2 cellular contexts compared by ENCODE assay signal in the genomic region with DNA sequence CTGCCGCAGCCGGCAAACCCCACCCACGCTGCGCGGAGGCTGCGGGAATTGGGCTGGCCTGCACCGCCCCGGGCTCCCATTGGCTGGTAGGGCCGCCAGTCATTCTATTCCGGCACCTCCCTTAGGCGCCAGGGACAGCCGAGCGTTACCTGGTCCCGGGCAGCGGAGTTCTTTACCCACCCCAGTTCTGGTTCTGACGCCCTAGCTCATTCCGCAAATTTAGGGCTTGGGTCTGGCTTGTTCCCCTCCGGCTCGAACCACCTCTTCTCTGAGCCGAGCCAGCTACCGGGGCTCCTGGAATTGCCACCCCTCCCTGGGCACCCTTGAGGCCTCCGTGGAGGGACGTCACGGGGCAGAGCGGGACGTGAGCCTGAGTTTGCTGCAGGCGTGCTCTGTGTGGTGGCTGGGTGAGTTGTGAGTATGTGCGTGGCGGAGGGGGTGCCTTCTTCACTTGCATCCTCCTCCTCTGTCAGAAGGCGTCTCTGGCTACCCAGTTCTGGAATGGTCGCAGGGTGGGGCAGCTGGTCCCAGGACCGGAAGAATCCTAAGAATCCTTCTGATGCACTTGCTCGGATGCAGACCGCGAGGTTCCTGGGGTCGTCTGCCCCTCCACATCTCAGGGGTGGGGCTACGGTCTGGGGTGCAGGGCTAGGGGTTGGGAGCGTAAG.
TF ChIP-seq lines count a peak whose summit lies in the region.

A gene (minus strand): TSS at position 2 of the 668 bp plus-strand sequence. CDS start 910 bp downstream, outside the sequence.
A gene with protein sequence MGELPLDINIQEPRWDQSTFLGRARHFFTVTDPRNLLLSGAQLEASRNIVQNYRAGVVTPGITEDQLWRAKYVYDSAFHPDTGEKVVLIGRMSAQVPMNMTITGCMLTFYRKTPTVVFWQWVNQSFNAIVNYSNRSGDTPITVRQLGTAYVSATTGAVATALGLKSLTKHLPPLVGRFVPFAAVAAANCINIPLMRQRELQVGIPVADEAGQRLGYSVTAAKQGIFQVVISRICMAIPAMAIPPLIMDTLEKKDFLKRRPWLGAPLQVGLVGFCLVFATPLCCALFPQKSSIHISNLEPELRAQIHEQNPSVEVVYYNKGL (plus strand): TSS at position 107 of the 668 bp plus-strand sequence. CDS start 3,461 bp downstream, outside the sequence.

TF ChIP-seq in HEK293, 187 proteins besides CTCF, POLR2A, EP300 and RAD21 (continued from another document and continues in another):
- TF ChIP-seq, protein P1, sequence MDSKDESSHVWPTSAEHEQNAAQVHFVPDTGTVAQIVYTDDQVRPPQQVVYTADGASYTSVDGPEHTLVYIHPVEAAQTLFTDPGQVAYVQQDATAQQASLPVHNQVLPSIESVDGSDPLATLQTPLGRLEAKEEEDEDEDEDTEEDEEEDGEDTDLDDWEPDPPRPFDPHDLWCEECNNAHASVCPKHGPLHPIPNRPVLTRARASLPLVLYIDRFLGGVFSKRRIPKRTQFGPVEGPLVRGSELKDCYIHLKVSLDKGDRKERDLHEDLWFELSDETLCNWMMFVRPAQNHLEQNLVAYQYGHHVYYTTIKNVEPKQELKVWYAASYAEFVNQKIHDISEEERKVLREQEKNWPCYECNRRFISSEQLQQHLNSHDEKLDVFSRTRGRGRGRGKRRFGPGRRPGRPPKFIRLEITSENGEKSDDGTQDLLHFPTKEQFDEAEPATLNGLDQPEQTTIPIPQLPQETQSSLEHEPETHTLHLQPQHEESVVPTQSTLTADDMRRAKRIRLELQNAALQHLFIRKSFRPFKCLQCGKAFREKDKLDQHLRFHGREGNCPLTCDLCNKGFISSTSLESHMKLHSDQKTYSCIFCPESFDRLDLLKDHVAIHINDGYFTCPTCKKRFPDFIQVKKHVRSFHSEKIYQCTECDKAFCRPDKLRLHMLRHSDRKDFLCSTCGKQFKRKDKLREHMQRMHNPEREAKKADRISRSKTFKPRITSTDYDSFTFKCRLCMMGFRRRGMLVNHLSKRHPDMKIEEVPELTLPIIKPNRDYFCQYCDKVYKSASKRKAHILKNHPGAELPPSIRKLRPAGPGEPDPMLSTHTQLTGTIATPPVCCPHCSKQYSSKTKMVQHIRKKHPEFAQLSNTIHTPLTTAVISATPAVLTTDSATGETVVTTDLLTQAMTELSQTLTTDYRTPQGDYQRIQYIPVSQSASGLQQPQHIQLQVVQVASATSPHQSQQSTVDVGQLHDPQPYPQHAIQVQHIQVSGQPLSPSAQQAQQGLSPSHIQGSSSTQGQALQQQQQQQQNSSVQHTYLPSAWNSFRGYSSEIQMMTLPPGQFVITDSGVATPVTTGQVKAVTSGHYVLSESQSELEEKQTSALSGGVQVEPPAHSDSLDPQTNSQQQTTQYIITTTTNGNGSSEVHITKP (tag by site-specific recombination; IDR thresholded peaks at IDR 0.05) = peak; percentile 90
- TF ChIP-seq HOXC10 (CRISPR knock-in tag; IDR thresholded peaks at IDR 0.05) (no peak), ZBTB20 (tag by site-specific recombination; IDR thresholded peaks at IDR 0.05) (peak; percentile 95), ZNF623 (tag by site-specific recombination; IDR thresholded peaks at IDR 0.05) (no peak; the same call in 1 of the 2 replicates), ZBTB48 (tag by site-specific recombination; IDR thresholded peaks at IDR 0.05) (peak; percentile 77), ZNF341 (tag by site-specific recombination; IDR thresholded peaks at IDR 0.05; ENCODE audit: low read depth) (peak; percentile 98), EGR2 (tag by site-specific recombination; IDR thresholded peaks at IDR 0.05; ENCODE audit: low read depth) (peak; percentile 78), ZNF335 (tag by site-specific recombination; conservative IDR thresholded peaks at IDR 0.05) (peak; percentile 83), GLIS1 (tag by site-specific recombination; IDR thresholded peaks at IDR 0.05) (peak; percentile 51; the same call in 1 of the 2 replicates), ZNF561 (tag by site-specific recombination; IDR thresholded peaks at IDR 0.05; ENCODE audit: borderline replicate concordance) (peak; percentile 39; the same call in 1 of the 2 replicates), ZNF621 (tag by site-specific recombination; IDR thresholded peaks at IDR 0.05) (no peak), ZNF600 (tag by site-specific recombination; IDR thresholded peaks at IDR 0.05) (peak; percentile 99), ZNF837 (tag by site-specific recombination; IDR thresholded peaks at IDR 0.05) (no peak), ZNF174 (tag by site-specific recombination; IDR thresholded peaks at IDR 0.05) (no peak), ZNF792 (tag by site-specific recombination; IDR thresholded peaks at IDR 0.05) (no peak)
- TF ChIP-seq, protein P2, sequence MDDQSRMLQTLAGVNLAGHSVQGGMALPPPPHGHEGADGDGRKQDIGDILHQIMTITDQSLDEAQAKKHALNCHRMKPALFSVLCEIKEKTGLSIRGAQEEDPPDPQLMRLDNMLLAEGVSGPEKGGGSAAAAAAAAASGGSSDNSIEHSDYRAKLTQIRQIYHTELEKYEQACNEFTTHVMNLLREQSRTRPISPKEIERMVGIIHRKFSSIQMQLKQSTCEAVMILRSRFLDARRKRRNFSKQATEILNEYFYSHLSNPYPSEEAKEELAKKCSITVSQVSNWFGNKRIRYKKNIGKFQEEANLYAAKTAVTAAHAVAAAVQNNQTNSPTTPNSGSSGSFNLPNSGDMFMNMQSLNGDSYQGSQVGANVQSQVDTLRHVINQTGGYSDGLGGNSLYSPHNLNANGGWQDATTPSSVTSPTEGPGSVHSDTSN (CRISPR knock-in tag; IDR thresholded peaks at IDR 0.05) = peak; percentile 98
- TF ChIP-seq, protein P3, sequence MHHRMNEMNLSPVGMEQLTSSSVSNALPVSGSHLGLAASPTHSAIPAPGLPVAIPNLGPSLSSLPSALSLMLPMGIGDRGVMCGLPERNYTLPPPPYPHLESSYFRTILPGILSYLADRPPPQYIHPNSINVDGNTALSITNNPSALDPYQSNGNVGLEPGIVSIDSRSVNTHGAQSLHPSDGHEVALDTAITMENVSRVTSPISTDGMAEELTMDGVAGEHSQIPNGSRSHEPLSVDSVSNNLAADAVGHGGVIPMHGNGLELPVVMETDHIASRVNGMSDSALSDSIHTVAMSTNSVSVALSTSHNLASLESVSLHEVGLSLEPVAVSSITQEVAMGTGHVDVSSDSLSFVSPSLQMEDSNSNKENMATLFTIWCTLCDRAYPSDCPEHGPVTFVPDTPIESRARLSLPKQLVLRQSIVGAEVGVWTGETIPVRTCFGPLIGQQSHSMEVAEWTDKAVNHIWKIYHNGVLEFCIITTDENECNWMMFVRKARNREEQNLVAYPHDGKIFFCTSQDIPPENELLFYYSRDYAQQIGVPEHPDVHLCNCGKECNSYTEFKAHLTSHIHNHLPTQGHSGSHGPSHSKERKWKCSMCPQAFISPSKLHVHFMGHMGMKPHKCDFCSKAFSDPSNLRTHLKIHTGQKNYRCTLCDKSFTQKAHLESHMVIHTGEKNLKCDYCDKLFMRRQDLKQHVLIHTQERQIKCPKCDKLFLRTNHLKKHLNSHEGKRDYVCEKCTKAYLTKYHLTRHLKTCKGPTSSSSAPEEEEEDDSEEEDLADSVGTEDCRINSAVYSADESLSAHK (tag by site-specific recombination; IDR thresholded peaks at IDR 0.05) = peak; percentile 67

TF ChIP-seq in SK-N-SH, 30 proteins besides CTCF, POLR2A, EP300 and RAD21 (continued from another document):
- TF ChIP-seq, protein P4, sequence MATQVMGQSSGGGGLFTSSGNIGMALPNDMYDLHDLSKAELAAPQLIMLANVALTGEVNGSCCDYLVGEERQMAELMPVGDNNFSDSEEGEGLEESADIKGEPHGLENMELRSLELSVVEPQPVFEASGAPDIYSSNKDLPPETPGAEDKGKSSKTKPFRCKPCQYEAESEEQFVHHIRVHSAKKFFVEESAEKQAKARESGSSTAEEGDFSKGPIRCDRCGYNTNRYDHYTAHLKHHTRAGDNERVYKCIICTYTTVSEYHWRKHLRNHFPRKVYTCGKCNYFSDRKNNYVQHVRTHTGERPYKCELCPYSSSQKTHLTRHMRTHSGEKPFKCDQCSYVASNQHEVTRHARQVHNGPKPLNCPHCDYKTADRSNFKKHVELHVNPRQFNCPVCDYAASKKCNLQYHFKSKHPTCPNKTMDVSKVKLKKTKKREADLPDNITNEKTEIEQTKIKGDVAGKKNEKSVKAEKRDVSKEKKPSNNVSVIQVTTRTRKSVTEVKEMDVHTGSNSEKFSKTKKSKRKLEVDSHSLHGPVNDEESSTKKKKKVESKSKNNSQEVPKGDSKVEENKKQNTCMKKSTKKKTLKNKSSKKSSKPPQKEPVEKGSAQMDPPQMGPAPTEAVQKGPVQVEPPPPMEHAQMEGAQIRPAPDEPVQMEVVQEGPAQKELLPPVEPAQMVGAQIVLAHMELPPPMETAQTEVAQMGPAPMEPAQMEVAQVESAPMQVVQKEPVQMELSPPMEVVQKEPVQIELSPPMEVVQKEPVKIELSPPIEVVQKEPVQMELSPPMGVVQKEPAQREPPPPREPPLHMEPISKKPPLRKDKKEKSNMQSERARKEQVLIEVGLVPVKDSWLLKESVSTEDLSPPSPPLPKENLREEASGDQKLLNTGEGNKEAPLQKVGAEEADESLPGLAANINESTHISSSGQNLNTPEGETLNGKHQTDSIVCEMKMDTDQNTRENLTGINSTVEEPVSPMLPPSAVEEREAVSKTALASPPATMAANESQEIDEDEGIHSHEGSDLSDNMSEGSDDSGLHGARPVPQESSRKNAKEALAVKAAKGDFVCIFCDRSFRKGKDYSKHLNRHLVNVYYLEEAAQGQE (IDR thresholded peaks at IDR 0.05; ENCODE audit: low read depth, low read length) = no peak
- TF ChIP-seq NRF1 (IDR thresholded peaks at IDR 0.05; ENCODE audit: low read depth, low read length) (peak; percentile 64), YY1 (IDR thresholded peaks at IDR 0.05; ENCODE audit: low read depth) (no peak), GATA2 (CRISPR knock-in tag; IDR thresholded peaks at IDR 0.05) (no peak), FOXJ3 (CRISPR knock-in tag; IDR thresholded peaks at IDR 0.05) (no peak), FOXM1 (IDR thresholded peaks at IDR 0.05; ENCODE audit: low read depth) (no peak), TCF12 (IDR thresholded peaks at IDR 0.05) (no peak), TEAD4 (IDR thresholded peaks at IDR 0.05; ENCODE audit: borderline replicate concordance, insufficient read depth) (no peak), NFIC (IDR thresholded peaks at IDR 0.05; ENCODE audit: borderline replicate concordance) (no peak), RXRA (IDR thresholded peaks at IDR 0.05; ENCODE audit: borderline replicate concordance, low read depth) (no peak), MEF2A (IDR thresholded peaks at IDR 0.05; ENCODE audit: borderline replicate concordance, low read depth) (no peak), SMC3 (IDR thresholded peaks at IDR 0.05; ENCODE audit: low read depth, low read length) (no peak), CHD2 (IDR thresholded peaks at IDR 0.05; ENCODE audit: low read length, partially characterized antibody) (peak; percentile 73), GABPA (IDR thresholded peaks at IDR 0.05; ENCODE audit: low read depth) (no peak)
- TF ChIP-seq, protein P2 (IDR thresholded peaks at IDR 0.05) = peak; percentile 100
- TF ChIP-seq, protein P5, sequence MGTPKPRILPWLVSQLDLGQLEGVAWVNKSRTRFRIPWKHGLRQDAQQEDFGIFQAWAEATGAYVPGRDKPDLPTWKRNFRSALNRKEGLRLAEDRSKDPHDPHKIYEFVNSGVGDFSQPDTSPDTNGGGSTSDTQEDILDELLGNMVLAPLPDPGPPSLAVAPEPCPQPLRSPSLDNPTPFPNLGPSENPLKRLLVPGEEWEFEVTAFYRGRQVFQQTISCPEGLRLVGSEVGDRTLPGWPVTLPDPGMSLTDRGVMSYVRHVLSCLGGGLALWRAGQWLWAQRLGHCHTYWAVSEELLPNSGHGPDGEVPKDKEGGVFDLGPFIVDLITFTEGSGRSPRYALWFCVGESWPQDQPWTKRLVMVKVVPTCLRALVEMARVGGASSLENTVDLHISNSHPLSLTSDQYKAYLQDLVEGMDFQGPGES (IDR thresholded peaks at IDR 0.05; ENCODE audit: low read depth, low read length) = peak; percentile 81
- TF ChIP-seq, protein P6, sequence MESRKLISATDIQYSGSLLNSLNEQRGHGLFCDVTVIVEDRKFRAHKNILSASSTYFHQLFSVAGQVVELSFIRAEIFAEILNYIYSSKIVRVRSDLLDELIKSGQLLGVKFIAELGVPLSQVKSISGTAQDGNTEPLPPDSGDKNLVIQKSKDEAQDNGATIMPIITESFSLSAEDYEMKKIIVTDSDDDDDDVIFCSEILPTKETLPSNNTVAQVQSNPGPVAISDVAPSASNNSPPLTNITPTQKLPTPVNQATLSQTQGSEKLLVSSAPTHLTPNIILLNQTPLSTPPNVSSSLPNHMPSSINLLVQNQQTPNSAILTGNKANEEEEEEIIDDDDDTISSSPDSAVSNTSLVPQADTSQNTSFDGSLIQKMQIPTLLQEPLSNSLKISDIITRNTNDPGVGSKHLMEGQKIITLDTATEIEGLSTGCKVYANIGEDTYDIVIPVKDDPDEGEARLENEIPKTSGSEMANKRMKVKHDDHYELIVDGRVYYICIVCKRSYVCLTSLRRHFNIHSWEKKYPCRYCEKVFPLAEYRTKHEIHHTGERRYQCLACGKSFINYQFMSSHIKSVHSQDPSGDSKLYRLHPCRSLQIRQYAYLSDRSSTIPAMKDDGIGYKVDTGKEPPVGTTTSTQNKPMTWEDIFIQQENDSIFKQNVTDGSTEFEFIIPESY (IDR thresholded peaks at IDR 0.05; ENCODE audit: borderline replicate concordance, low read depth) = no peak
- TF ChIP-seq, protein P7, sequence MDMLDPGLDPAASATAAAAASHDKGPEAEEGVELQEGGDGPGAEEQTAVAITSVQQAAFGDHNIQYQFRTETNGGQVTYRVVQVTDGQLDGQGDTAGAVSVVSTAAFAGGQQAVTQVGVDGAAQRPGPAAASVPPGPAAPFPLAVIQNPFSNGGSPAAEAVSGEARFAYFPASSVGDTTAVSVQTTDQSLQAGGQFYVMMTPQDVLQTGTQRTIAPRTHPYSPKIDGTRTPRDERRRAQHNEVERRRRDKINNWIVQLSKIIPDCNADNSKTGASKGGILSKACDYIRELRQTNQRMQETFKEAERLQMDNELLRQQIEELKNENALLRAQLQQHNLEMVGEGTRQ (IDR thresholded peaks at IDR 0.05; ENCODE audit: borderline replicate concordance, low read depth, low read length) = no peak
